In the genomic region with DNA sequence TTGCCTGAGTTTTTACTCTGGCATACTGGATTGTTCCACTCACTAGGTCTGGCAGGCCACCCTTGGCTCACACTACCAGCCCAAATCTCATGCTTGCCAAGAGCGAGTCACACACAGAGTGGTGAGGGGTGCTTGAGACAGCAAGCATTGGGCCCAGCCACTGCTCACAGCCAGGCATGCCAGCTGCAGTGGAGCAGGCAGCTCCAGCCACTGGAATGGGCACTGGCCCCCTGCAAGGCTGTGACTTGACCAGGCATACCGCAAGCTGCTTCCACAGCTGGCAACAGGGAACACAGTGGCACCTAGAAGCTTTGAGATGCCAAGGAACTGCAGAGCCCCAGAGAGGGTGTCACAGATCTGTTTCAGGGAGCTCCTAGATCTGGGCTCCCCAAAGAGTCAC, we compare ENCODE assay signal across 22 cellular contexts.
"Had no signal": no experiment of that assay in that cellular context is flagged by ENCODE, and none has a peak within 500 bp of the region (broad histone marks: within the 10 kb centered on the region; RNA-seq: fewer than 3 reads in every experiment).

No MANE protein-coding gene starts in this region.

- H3K27ac ChIP-seq: body of pancreas, dorsolateral prefrontal cortex, epithelial cell of prostate, neutrophil, parathyroid adenoma, thoracic aorta, upper lobe of left lung had no signal

- H3K9me3 ChIP-seq: body of pancreas, neutrophil, thoracic aorta had no signal

- ATAC-seq: activated CD4-positive, CD25-positive, alpha-beta regulatory T cell treated with anti-CD3 and anti-CD28 coated beads, Interleukin-2, amount 50 U/mL, for 24 hours; body of pancreas; natural killer cell; sciatic nerve had no signal

- H3K4me3 Mint-ChIP-seq: activated naive CD8-positive, alpha-beta T cell treated with anti-CD3 and anti-CD28 coated beads for 36 hours; endodermal cell; natural killer cell; stimulated activated naive B cell treated with anti-CD40 and anti-IgM and Interleukin-4, amounts not matched to agents 10 μg/mL and 1 μg/mL and 100 μg/mL, for 72 hours had no signal

- H3K36me3 ChIP-seq: neutrophil, thoracic aorta, upper lobe of left lung had no signal

- H3K36me3 Mint-ChIP-seq: activated naive CD8-positive, alpha-beta T cell treated with anti-CD3 and anti-CD28 coated beads for 36 hours; stimulated activated naive B cell treated with anti-CD40 and anti-IgM and Interleukin-4, amounts not matched to agents 10 μg/mL and 1 μg/mL and 100 μg/mL, for 72 hours had no signal

- H3K4me2 ChIP-seq: smooth muscle cell had no signal

- H3K9me3 Mint-ChIP-seq: endodermal cell had no signal

- H3K9ac ChIP-seq: parathyroid adenoma had no signal

- H3K27me3 ChIP-seq: body of pancreas, dorsolateral prefrontal cortex, neutrophil, upper lobe of left lung had no signal

- H2AFZ ChIP-seq: parathyroid adenoma had no signal

- DNase-seq: activated CD8-positive, alpha-beta memory T cell treated with anti-CD3 and anti-CD28 coated beads for 24 hours; activated CD8-positive, alpha-beta memory T cell treated with anti-CD3 and anti-CD28 coated beads, Interleukin-2, amount 50 U/mL, for 48 hours; activated gamma-delta T cell treated with Interleukin-2 at 50 U/mL for 16 hours; activated naive CD8-positive, alpha-beta T cell treated with anti-CD3 and anti-CD28 coated beads for 36 hours; amniotic stem cell; body of pancreas; central memory CD4-positive, alpha-beta T cell; dorsolateral prefrontal cortex; endodermal cell; foreskin melanocyte; kidney glomerular epithelial cell; mesendoderm; natural killer cell; stimulated activated naive B cell treated with anti-CD40 and anti-IgM and Interleukin-4, amounts not matched to agents 10 μg/mL and 1 μg/mL and 100 μg/mL, for 72 hours had no signal

- H3K27me3 Mint-ChIP-seq: activated naive CD8-positive, alpha-beta T cell treated with anti-CD3 and anti-CD28 coated beads for 36 hours; stimulated activated naive B cell treated with anti-CD40 and anti-IgM and Interleukin-4, amounts not matched to agents 10 μg/mL and 1 μg/mL and 100 μg/mL, for 72 hours had no signal

- H3K4me1 ChIP-seq: body of pancreas, parathyroid adenoma, upper lobe of left lung had no signal

- H3K4me1 Mint-ChIP-seq: activated naive CD8-positive, alpha-beta T cell treated with anti-CD3 and anti-CD28 coated beads for 36 hours; endodermal cell; natural killer cell; stimulated activated naive B cell treated with anti-CD40 and anti-IgM and Interleukin-4, amounts not matched to agents 10 μg/mL and 1 μg/mL and 100 μg/mL, for 72 hours had no signal

- H3K4me3 ChIP-seq: body of pancreas, dorsolateral prefrontal cortex, smooth muscle cell, thoracic aorta, upper lobe of left lung had no signal
